ENCODE assay signal across 3 cellular contexts in the genomic region with DNA sequence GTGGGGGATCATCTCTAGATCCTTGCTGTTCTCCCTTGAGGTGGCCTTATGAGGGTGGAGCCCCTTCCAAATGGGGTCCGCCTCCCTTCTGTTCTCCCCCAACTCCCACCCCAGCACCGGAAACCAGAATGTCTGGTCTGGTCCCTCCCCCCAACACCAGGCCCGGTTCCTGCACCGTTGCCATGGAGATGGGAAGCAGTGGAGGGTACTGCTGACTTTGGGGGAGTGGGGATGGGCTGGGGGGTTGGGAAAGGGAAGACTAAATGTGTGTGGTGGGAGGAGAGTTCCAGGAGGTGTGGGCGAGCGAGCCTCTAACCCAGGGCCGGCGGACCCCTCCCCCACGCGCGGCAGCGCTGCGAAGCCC.
TF ChIP-seq lines count a peak whose summit lies in the region.

No MANE protein-coding gene starts in this region.

TF ChIP-seq in HCT116, 20 proteins besides CTCF, POLR2A, EP300 and RAD21:
- TF ChIP-seq MAX (IDR thresholded peaks at IDR 0.05) (no peak), SP1 (IDR thresholded peaks at IDR 0.05; ENCODE audit: low read depth) (no peak), SRF (IDR thresholded peaks at IDR 0.05; ENCODE audit: low read depth) (no peak), SIN3A (IDR thresholded peaks at IDR 0.05; ENCODE audit: low read depth) (no peak), JUND (IDR thresholded peaks at IDR 0.05) (no peak), CEBPB (IDR thresholded peaks at IDR 0.05; ENCODE audit: low read depth) (no peak), EGR1 (IDR thresholded peaks at IDR 0.05; ENCODE audit: low read depth) (no peak), ZFX (IDR thresholded peaks at IDR 0.05) (no peak), CBX3 (IDR thresholded peaks at IDR 0.05; ENCODE audit: low read depth) (no peak), ELF1 (IDR thresholded peaks at IDR 0.05; ENCODE audit: borderline replicate concordance, low read depth) (no peak), EZH2 (IDR thresholded peaks at IDR 0.05) (no peak), ZNF274 (IDR thresholded peaks at IDR 0.05; ENCODE audit: low read depth, low read length) (no peak)
- TF ChIP-seq, protein P1, sequence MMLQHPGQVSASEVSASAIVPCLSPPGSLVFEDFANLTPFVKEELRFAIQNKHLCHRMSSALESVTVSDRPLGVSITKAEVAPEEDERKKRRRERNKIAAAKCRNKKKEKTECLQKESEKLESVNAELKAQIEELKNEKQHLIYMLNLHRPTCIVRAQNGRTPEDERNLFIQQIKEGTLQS (IDR thresholded peaks at IDR 0.05) = no peak
- TF ChIP-seq, protein P2, sequence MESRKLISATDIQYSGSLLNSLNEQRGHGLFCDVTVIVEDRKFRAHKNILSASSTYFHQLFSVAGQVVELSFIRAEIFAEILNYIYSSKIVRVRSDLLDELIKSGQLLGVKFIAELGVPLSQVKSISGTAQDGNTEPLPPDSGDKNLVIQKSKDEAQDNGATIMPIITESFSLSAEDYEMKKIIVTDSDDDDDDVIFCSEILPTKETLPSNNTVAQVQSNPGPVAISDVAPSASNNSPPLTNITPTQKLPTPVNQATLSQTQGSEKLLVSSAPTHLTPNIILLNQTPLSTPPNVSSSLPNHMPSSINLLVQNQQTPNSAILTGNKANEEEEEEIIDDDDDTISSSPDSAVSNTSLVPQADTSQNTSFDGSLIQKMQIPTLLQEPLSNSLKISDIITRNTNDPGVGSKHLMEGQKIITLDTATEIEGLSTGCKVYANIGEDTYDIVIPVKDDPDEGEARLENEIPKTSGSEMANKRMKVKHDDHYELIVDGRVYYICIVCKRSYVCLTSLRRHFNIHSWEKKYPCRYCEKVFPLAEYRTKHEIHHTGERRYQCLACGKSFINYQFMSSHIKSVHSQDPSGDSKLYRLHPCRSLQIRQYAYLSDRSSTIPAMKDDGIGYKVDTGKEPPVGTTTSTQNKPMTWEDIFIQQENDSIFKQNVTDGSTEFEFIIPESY (IDR thresholded peaks at IDR 0.05; ENCODE audit: extremely low read depth, insufficient replicate concordance, low read length) = no peak
TF ChIP-seq in HCT116: peak in this region for 0.

TF ChIP-seq in neural cell, 6 proteins besides CTCF, POLR2A, EP300 and RAD21:
- no peak for TF ChIP-seq REST (IDR thresholded peaks at IDR 0.05; ENCODE audit: borderline replicate concordance)

TF ChIP-seq in HEK293T, 16 proteins besides CTCF, POLR2A, EP300 and RAD21:
- TF ChIP-seq ZNF384 (IDR thresholded peaks at IDR 0.05) = no peak
- TF ChIP-seq ELF4 (IDR thresholded peaks at IDR 0.05) = no peak
- TF ChIP-seq SUZ12 (IDR thresholded peaks at IDR 0.05) = no peak
- TF ChIP-seq L3MBTL2 (conservative IDR thresholded peaks at IDR 0.05) = no peak
